ENCODE assay signal across 20 cellular contexts in the genomic region with DNA sequence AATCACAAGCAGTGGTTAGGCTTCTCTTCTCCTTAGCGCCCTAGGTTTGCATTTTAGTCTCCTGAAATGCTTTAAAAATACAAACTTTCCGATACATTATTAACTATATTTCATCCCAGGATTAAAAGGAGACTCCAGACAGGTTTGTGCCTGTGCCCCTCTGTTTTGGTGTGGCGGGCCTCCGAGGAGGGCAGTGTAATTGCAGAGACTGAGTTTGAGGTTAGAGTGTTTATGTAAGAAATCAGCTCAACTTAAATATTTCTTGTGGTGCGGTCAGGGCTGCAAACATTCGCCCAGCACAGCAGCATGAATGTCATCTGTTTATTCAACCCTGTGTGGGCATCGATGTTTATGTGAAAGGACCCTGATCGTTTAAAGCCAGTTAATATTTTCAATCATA.
DNase-seq lines count a peak whose midpoint lies in the region; ATAC-seq and TF ChIP-seq lines count a peak whose summit lies in the region.
"Had no signal": no experiment of that assay in that cellular context is flagged by ENCODE, and none has a peak within 500 bp of the region (broad histone marks: within the 10 kb centered on the region; RNA-seq: fewer than 3 reads in every experiment).

No MANE protein-coding gene starts in this region.

- H3K9me3 ChIP-seq in AG04450 (ENCODE audit: control insufficient read depth, insufficient read depth, low read length), result no peaks in the 10 kb centered on the region; the same call in 1 of the 2 replicates
- H3K9me3 ChIP-seq in MG63, result no peaks in the 10 kb centered on the region
- H3K9me3 ChIP-seq in naive thymus-derived CD4-positive, alpha-beta T cell (ENCODE audit: control insufficient read depth in 2 of 3, low read length in 3 of 3), result no peaks in the 10 kb centered on the region
- H3K9me3 ChIP-seq: BLaER1 treated with 17β-estradiol and CSF1 and Interleukin-3, amounts not matched to agents 10 nM and 100 nM had no signal

- peaks cover 2% of the 10 kb centered on the region; the same call in 1 of the 2 replicates for H3K36me3 ChIP-seq in MG63
- no peaks in the 10 kb centered on the region for H3K36me3 ChIP-seq in brain microvascular endothelial cell (replicated peaks)
- no peaks in the 10 kb centered on the region for H3K36me3 ChIP-seq in naive thymus-derived CD4-positive, alpha-beta T cell (ENCODE audit: control insufficient read depth in 2 of 3, insufficient read depth in 3 of 3, low read length in 3 of 3)

- POLR2A ChIA-PET in AG04450 (lab: Yijun Ruan, JAX), result interaction anchor here (1.4 kb wide), 1 partner anchor 87 kb away, joined by 3 read pairs; no protein-coding TSS in a partner anchor
- POLR2A ChIA-PET in naive thymus-derived CD4-positive, alpha-beta T cell (lab: Charles Lee), result no interaction called here

- H3K27ac Mint-ChIP-seq in activated T-helper 17 cell treated with anti-CD3 and anti-CD28 coated beads, Interleukin-2, amount 50 U/mL, for 72 hours, result no peak overlapping the region
- H3K27ac Mint-ChIP-seq in naive thymus-derived CD4-positive, alpha-beta T cell, result no peak overlapping the region
- H3K27ac Mint-ChIP-seq: GM23338 had no signal

- intact Hi-C loops in naive thymus-derived CD4-positive, alpha-beta T cell (cut with micrococcal nuclease), result no loop called here

- peaks cover 29% of the 10 kb centered on the region for H3K27me3 ChIP-seq in AG04450 (ENCODE audit: control insufficient read depth, insufficient read depth, low read length)
- no peaks in the 10 kb centered on the region for H3K27me3 ChIP-seq in MG63
- no peaks in the 10 kb centered on the region for H3K27me3 ChIP-seq in brain microvascular endothelial cell (replicated peaks)
- H3K27me3 ChIP-seq in naive thymus-derived CD4-positive, alpha-beta T cell (ENCODE audit: control insufficient read depth in 2 of 2, insufficient read depth in 2 of 2, low read length in 2 of 2), result no peaks in the 10 kb centered on the region
- H3K27me3 ChIP-seq: BLaER1 treated with 17β-estradiol and CSF1 and Interleukin-3, amounts not matched to agents 10 nM and 100 nM had no signal

- H3K4me1 Mint-ChIP-seq in activated T-helper 17 cell treated with anti-CD3 and anti-CD28 coated beads, Interleukin-2, amount 50 U/mL, for 72 hours, result no peaks in the 10 kb centered on the region
- peaks cover 0 to 1% (median 0%) of the 10 kb centered on the region in 7 donors for H3K4me1 Mint-ChIP-seq in naive thymus-derived CD4-positive, alpha-beta T cell

- no peak overlapping the region; the same call in 1 of the 2 replicates for H3K4me3 ChIP-seq in AG04450 (ENCODE audit: low read depth, low read length)
- H3K4me3 ChIP-seq in MG63, result no peak overlapping the region
- no peak overlapping the region for H3K4me3 ChIP-seq in brain microvascular endothelial cell (ENCODE audit: low read depth, low read length)
- no peak overlapping the region for H3K4me3 ChIP-seq in naive thymus-derived CD4-positive, alpha-beta T cell (ENCODE audit: low read length)
- H3K4me3 ChIP-seq: BLaER1 treated with 17β-estradiol and CSF1 and Interleukin-3, amounts not matched to agents 10 nM and 100 nM; GM23338; PC-9 had no signal

- TF ChIP-seq CTCF in AG04450 (IDR thresholded peaks at IDR 0.05; ENCODE audit: low read depth, low read length) (no peak), brain microvascular endothelial cell (IDR thresholded peaks at IDR 0.05; ENCODE audit: low read depth, low read length, missing control alignments) (no peak)

- no peaks in the 10 kb centered on the region for H3K4me1 ChIP-seq in naive thymus-derived CD4-positive, alpha-beta T cell (ENCODE audit: control insufficient read depth in 2 of 2, insufficient read depth in 2 of 2, low read length in 2 of 2)
- H3K4me1 ChIP-seq: BLaER1 treated with 17β-estradiol and CSF1 and Interleukin-3, amounts not matched to agents 10 nM and 100 nM had no signal

- in situ Hi-C loops in brain microvascular endothelial cell (cut with HindIII; ENCODE audit: low pct_ligation_motif_present, low sequenced_read_pairs), result no loop called here

- no peak for ATAC-seq in activated T-helper 17 cell treated with anti-CD3 and anti-CD28 coated beads, Interleukin-2, amount 50 U/mL, for 72 hours (replicated peaks)
- ATAC-seq in HG03439 (IDR thresholded peaks at IDR 0.05; ENCODE audit: unreplicated experiment), result no peak
- ATAC-seq in naive thymus-derived CD4-positive, alpha-beta T cell, result no peak
- ATAC-seq: Right ventricle myocardium inferior had no signal

- H3K4me3 Mint-ChIP-seq in activated T-helper 17 cell treated with anti-CD3 and anti-CD28 coated beads, Interleukin-2, amount 50 U/mL, for 72 hours, result no peak overlapping the region
- H3K4me3 Mint-ChIP-seq in naive thymus-derived CD4-positive, alpha-beta T cell, result no peak overlapping the region
- H3K4me3 Mint-ChIP-seq: GM23338 had no signal

- H3K36me3 Mint-ChIP-seq in activated T-helper 17 cell treated with anti-CD3 and anti-CD28 coated beads, Interleukin-2, amount 50 U/mL, for 72 hours (ENCODE audit: low read depth), result no peaks in the 10 kb centered on the region
- H3K36me3 Mint-ChIP-seq in naive thymus-derived CD4-positive, alpha-beta T cell, result no peaks in the 10 kb centered on the region

- peak overlapping the region; percentile 25 for H3K27ac ChIP-seq in AG04450 (ENCODE audit: low read depth, low read length)
- H3K27ac ChIP-seq in brain microvascular endothelial cell, result no peak overlapping the region
- H3K27ac ChIP-seq in naive thymus-derived CD4-positive, alpha-beta T cell (ENCODE audit: low read depth, low read length), result no peak overlapping the region
- H3K27ac ChIP-seq: 22Rv1; BLaER1 treated with 17β-estradiol and CSF1 and Interleukin-3, amounts not matched to agents 10 nM and 100 nM; PC-9 had no signal

- peaks cover 12% of the 10 kb centered on the region for H3K27me3 Mint-ChIP-seq in activated T-helper 17 cell treated with anti-CD3 and anti-CD28 coated beads, Interleukin-2, amount 50 U/mL, for 72 hours
- H3K27me3 Mint-ChIP-seq in naive thymus-derived CD4-positive, alpha-beta T cell, result peaks cover 3 to 16% (median 12%) of the 10 kb centered on the region in 5 donors

- peak; percentile 69 for DNase-seq in AG04450 (ENCODE audit: low read depth, low spot score)
- DNase-seq in MG63, result peak; percentile 22
- DNase-seq in brain microvascular endothelial cell, result peak; percentile 49
- peak; percentile 75 for DNase-seq in iris pigment epithelial cell (ENCODE audit: low read depth)
- DNase-seq in SIG-M5 treated with dmso at 0.1 percent for 504 hours (lab: John Stamatoyannopoulos, UW; ENCODE audit: unreplicated experiment), result no peak
- DNase-seq in naive thymus-derived CD4-positive, alpha-beta T cell, result no peak
- DNase-seq: DND-41, GF-D8, MM.1S, NCI-H1105, NCI-H1694, NCI-H510A treated with DMSO at 0.1 percent for 48 hours, NCI-H82, PC-9 had no signal

- H3K9me3 Mint-ChIP-seq in activated T-helper 17 cell treated with anti-CD3 and anti-CD28 coated beads, Interleukin-2, amount 50 U/mL, for 72 hours, result no peaks in the 10 kb centered on the region
- peaks cover 0 to 3% (median 0%) of the 10 kb centered on the region in 11 donors for H3K9me3 Mint-ChIP-seq in naive thymus-derived CD4-positive, alpha-beta T cell
- H3K9me3 Mint-ChIP-seq: GM23338 had no signal

- CTCF ChIA-PET in AG04450 (lab: Charles Lee), result interaction anchor here (1.5 kb wide), 2 partner anchors 215 to 217 kb away, joined by 6 to 7 read pairs; no protein-coding TSS in a partner anchor
- CTCF ChIA-PET in naive thymus-derived CD4-positive, alpha-beta T cell (lab: Charles Lee), result no interaction called here

Comparison
In these comparisons a context has a peak if more than half of its experiments do, and no peak if none do; other contexts are left out.
1. DNase-seq: peak in AG04450 (single experiment), MG63 (single experiment), brain microvascular endothelial cell (single experiment) and iris pigment epithelial cell (single experiment); none in SIG-M5 treated with dmso at 0.1 percent for 504 hours (single experiment) and naive thymus-derived CD4-positive, alpha-beta T cell (0 of 9).